11 cellular contexts compared by ENCODE assay signal in genomic region chr19:11674067-11674492, GRCh38.
DNase-seq lines count a peak whose midpoint lies in the region; ATAC-seq and TF ChIP-seq lines count a peak whose summit lies in the region.
"Had no signal": no experiment of that assay in that cellular context is flagged by ENCODE, and none has a peak within 500 bp of the region (broad histone marks: within the 10 kb centered on the region; RNA-seq: fewer than 3 reads in every experiment).

No MANE protein-coding gene starts in this region.

- H3K27me3 Mint-ChIP-seq in CD14-positive monocyte (ENCODE audit: low read depth in 3 of 3) (peaks cover 17 to 33% (median 29%) of the 10 kb centered on the region in 3 donors), brain (no peaks in the 10 kb centered on the region)
- H3K27me3 Mint-ChIP-seq in effector memory CD8-positive, alpha-beta T cell, result peaks cover 10 to 31% of the 10 kb centered on the region in 2 donors

- H3K27ac ChIP-seq in iPS-20b (ENCODE audit: low read length), result no peak overlapping the region
- no peak overlapping the region for H3K27ac ChIP-seq in prostate gland

- H3K4me1 Mint-ChIP-seq in CD14-positive monocyte (peaks cover 6% of the 10 kb centered on the region), brain (no peaks in the 10 kb centered on the region)
- peaks cover 0 to 3% of the 10 kb centered on the region in 2 donors for H3K4me1 Mint-ChIP-seq in effector memory CD8-positive, alpha-beta T cell (ENCODE audit: low read depth in 2 of 2)

- whole genome bisulfite sequencing in prostate gland, result 12% methylated on average over 26 of the region's 26 CpGs

- H3K4me3 ChIP-seq in iPS-20b (ENCODE audit: low read length), result peak overlapping the region; percentile 56; the same call in 1 of the 2 replicates
- H3K4me3 ChIP-seq in prostate gland, result peak overlapping the region; percentile 18 to 28

- no peak for DNase-seq in CD14-positive monocyte (ENCODE audit: low spot score)
- no peak for DNase-seq in prostate gland (ENCODE audit: low spot score)
- no peak for DNase-seq in stimulated activated naive CD4-positive, alpha-beta T cell treated with Interleukin-2 at 50 U/mL for 16 hours (lab: John Stamatoyannopoulos, UW)
- DNase-seq in effector memory CD8-positive, alpha-beta T cell, result no peak
- DNase-seq in NCI-H146 (lab: John Stamatoyannopoulos, UW), result no peak
- DNase-seq: activated T-cell treated with anti-CD3 and anti-CD28 coated beads, Interleukin-2, amount 50 U/mL, for 4 hours; NCI-H1048; SIG-M5 had no signal

- peak overlapping the region; percentile 66 to 88 for H3K4me3 Mint-ChIP-seq in CD14-positive monocyte
- H3K4me3 Mint-ChIP-seq in brain, result peak overlapping the region in 4 of 5 experiments; percentile 65 to 93 (median 74)
- H3K4me3 Mint-ChIP-seq in effector memory CD8-positive, alpha-beta T cell, result no peak overlapping the region

- H3K36me3 Mint-ChIP-seq in CD14-positive monocyte (no peaks in the 10 kb centered on the region), brain (peaks cover 86% of the 10 kb centered on the region)
- H3K36me3 Mint-ChIP-seq in effector memory CD8-positive, alpha-beta T cell (ENCODE audit: insufficient read depth), result no peaks in the 10 kb centered on the region

- intact Hi-C loops in CD14-positive monocyte (cut with micrococcal nuclease), result no loop called here
- intact Hi-C loops in prostate gland (cut with DNase I), result no loop called here

- no peak for ATAC-seq in GM18909 (IDR thresholded peaks at IDR 0.05; ENCODE audit: poor library complexity, unreplicated experiment)
- ATAC-seq in effector memory CD8-positive, alpha-beta T cell (replicated peaks), result no peak

- TF ChIP-seq CTCF in CD14-positive monocyte (IDR thresholded peaks at IDR 0.05) (no peak), brain (conservative IDR thresholded peaks at IDR 0.05) (no peak), prostate gland (IDR thresholded peaks at IDR 0.05) (no peak)

- H3K4me1 ChIP-seq in iPS-20b (ENCODE audit: insufficient read depth, low read length) (no peaks in the 10 kb centered on the region), prostate gland (replicated peaks) (no peaks in the 10 kb centered on the region)

- no peaks in the 10 kb centered on the region for H3K36me3 ChIP-seq in iPS-20b (ENCODE audit: insufficient read depth, low read depth, low read length)
- no peaks in the 10 kb centered on the region for H3K36me3 ChIP-seq in prostate gland

- no peaks in the 10 kb centered on the region for H3K27me3 ChIP-seq in iPS-20b (ENCODE audit: insufficient read depth, low read length)
- H3K27me3 ChIP-seq in prostate gland (replicated peaks; ENCODE audit: insufficient read depth), result no peaks in the 10 kb centered on the region

- no peak overlapping the region for H3K27ac Mint-ChIP-seq in CD14-positive monocyte
- H3K27ac Mint-ChIP-seq in brain, result peak overlapping the region in 1 of 5 experiments; percentile 71
- H3K27ac Mint-ChIP-seq in effector memory CD8-positive, alpha-beta T cell, result no peak overlapping the region

- H3K9ac ChIP-seq in iPS-20b (ENCODE audit: low read depth, low read length), result no peak overlapping the region

- TF ChIP-seq POLR2A in prostate gland (IDR thresholded peaks at IDR 0.05), result no peak

- H3K9me3 ChIP-seq in iPS-20b (ENCODE audit: insufficient read depth, low read depth, low read length) (peaks cover 60% of the 10 kb centered on the region), prostate gland (no peaks in the 10 kb centered on the region)

- H3K9me3 Mint-ChIP-seq in CD14-positive monocyte (peaks cover 29 to 67% (median 51%) of the 10 kb centered on the region in 7 donors), brain (peaks cover 42 to 83% (median 66%) of the 10 kb centered on the region in 5 experiments)
- no peaks in the 10 kb centered on the region for H3K9me3 Mint-ChIP-seq in effector memory CD8-positive, alpha-beta T cell

Comparison
In these comparisons a context has a peak if more than half of its experiments do, and no peak if none do; other contexts are left out.
1. H3K4me3 Mint-ChIP-seq: peak in CD14-positive monocyte (2 of 2) and brain (4 of 5); none in effector memory CD8-positive, alpha-beta T cell (0 of 2).